In the genomic region with DNA sequence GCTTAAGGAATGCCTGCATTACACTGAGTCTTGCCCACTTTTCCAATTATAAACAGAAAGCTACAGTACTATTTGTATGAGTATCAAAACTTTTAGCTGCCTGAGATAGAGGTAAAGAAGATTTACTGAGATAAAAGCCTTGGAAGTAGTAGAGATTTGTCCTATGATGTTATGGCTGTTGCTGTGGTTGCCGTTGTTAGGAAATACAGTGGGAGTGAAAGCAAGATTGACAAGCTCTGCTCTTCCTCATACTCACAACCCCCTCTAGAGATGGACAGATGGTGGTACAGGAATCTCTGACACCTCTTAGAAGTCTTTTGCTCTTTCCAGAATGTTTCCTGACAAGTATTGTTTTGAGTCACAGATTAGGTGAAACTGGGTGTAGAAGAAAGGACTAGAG, we compare ENCODE assay signal across 16 cellular contexts.
A peak's percentile ranks its signal among the peaks of the same experiment; 100 is the strongest.
DNase-seq lines count a peak whose midpoint lies in the region; ATAC-seq, FAIRE-seq and TF ChIP-seq lines count a peak whose summit lies in the region.
"Had no signal": no experiment of that assay in that cellular context is flagged by ENCODE, and none has a peak within 500 bp of the region (broad histone marks: within the 10 kb centered on the region; RNA-seq: fewer than 3 reads in every experiment).

No MANE protein-coding gene starts in this region.

- H3K4me3 Mint-ChIP-seq in CD14-positive monocyte = no peak overlapping the region
- H3K4me3 Mint-ChIP-seq in mesothelial cell of epicardium = no peak overlapping the region
- H3K4me3 Mint-ChIP-seq: activated naive CD8-positive, alpha-beta T cell treated with anti-CD3 and anti-CD28 coated beads, Interleukin-2, amount 10 ng/mL, durations not matched to agents 7 days and 5 days; dendritic cell treated with granulocyte-macrophage colony-stimulating factor and Interleukin-4, amounts not matched to agents 40 ng/mL and 50 ng/mL, for 4 days; H9; stimulated activated memory B cell treated with anti-CD40 and anti-IgM and Interleukin-4, amounts not matched to agents 10 μg/mL and 1 μg/mL and 100 μg/mL, for 72 hours; T-cell had no signal

- no peaks in the 10 kb centered on the region for H3K9me2 ChIP-seq in HCT116 (ENCODE audit: insufficient read depth)

- TF ChIP-seq CTCF in CD14-positive monocyte (IDR thresholded peaks at IDR 0.05) (peak; percentile 36), HCT116 (IDR thresholded peaks at IDR 0.05 in 2 of 3, conservative IDR thresholded peaks at IDR 0.05 in 1 of 3; ENCODE audit: borderline replicate concordance in 1 of 3, insufficient read depth in 1 of 3, low read depth in 2 of 3, low read length in 2 of 3) (peak in 2 of 3 experiments; percentile 24 to 28; a peak in 1 of 6 replicates), foreskin keratinocyte (conservative IDR thresholded peaks at IDR 0.05) (no peak), mesothelial cell of epicardium (IDR thresholded peaks at IDR 0.05; ENCODE audit: unreplicated experiment) (no peak)

- no peak for FAIRE-seq in RCC 7860 (lab: Jason Lieb, UNC)

- H3K27ac Mint-ChIP-seq in CD14-positive monocyte = peak overlapping the region in 2 of 7 donors; percentile 14 to 73
- H3K27ac Mint-ChIP-seq in mesothelial cell of epicardium = no peak overlapping the region
- H3K27ac Mint-ChIP-seq: activated naive CD8-positive, alpha-beta T cell treated with anti-CD3 and anti-CD28 coated beads, Interleukin-2, amount 10 ng/mL, durations not matched to agents 7 days and 5 days; dendritic cell treated with granulocyte-macrophage colony-stimulating factor and Interleukin-4, amounts not matched to agents 40 ng/mL and 50 ng/mL, for 4 days; H9; stimulated activated memory B cell treated with anti-CD40 and anti-IgM and Interleukin-4, amounts not matched to agents 10 μg/mL and 1 μg/mL and 100 μg/mL, for 72 hours; T-cell had no signal

- no peak overlapping the region for H2AFZ ChIP-seq in HCT116 (ENCODE audit: low read depth, low read length, poor library complexity, severe bottlenecking)

- TF ChIP-seq POLR2A in HCT116 (IDR thresholded peaks at IDR 0.05; ENCODE audit: borderline replicate concordance, extremely low read depth, insufficient read depth, insufficient read length) = no peak

- no peaks in the 10 kb centered on the region for H3K36me3 Mint-ChIP-seq in CD14-positive monocyte
- H3K36me3 Mint-ChIP-seq in mesothelial cell of epicardium = peaks cover 2% of the 10 kb centered on the region
- H3K36me3 Mint-ChIP-seq: activated naive CD8-positive, alpha-beta T cell treated with anti-CD3 and anti-CD28 coated beads, Interleukin-2, amount 10 ng/mL, durations not matched to agents 7 days and 5 days; stimulated activated memory B cell treated with anti-CD40 and anti-IgM and Interleukin-4, amounts not matched to agents 10 μg/mL and 1 μg/mL and 100 μg/mL, for 72 hours; T-cell had no signal

- no peaks in the 10 kb centered on the region for H3K9me3 ChIP-seq in HCT116 (ENCODE audit: control insufficient read depth in 1 of 2, insufficient read depth in 1 of 2, low read depth in 1 of 2, low read length in 2 of 2)
- H3K9me3 ChIP-seq: lower lobe of right lung had no signal

- H3K79me2 ChIP-seq in HCT116 (ENCODE audit: insufficient read depth, low read length) = no peaks in the 10 kb centered on the region

- intact Hi-C loops in CD14-positive monocyte (cut with micrococcal nuclease) (loop anchor here in 1 of 2 donors (10.0 kb wide), 1 partner anchor 49 kb away; no protein-coding TSS in a partner anchor), HCT116 (cut with micrococcal nuclease) (no loop called here)

- no peak overlapping the region for H3K4me3 ChIP-seq in HCT116 (replicated peaks in 1 of 2; ENCODE audit: low read depth in 1 of 2, low read length in 2 of 2)
- H3K4me3 ChIP-seq: lower lobe of right lung had no signal

- no peaks in the 10 kb centered on the region for H3K4me1 ChIP-seq in HCT116 (ENCODE audit: control insufficient read depth in 1 of 2, insufficient read depth in 2 of 2, low read length in 2 of 2)
- H3K4me1 ChIP-seq in foreskin keratinocyte = no peaks in the 10 kb centered on the region
- H3K4me1 ChIP-seq: lower lobe of right lung had no signal

- no peaks in the 10 kb centered on the region for H3K36me3 ChIP-seq in HCT116 (ENCODE audit: control insufficient read depth in 1 of 2, insufficient read depth in 2 of 2, low read length in 2 of 2)
- H3K36me3 ChIP-seq: lower lobe of right lung had no signal

- H3K9me3 Mint-ChIP-seq in CD14-positive monocyte (no peaks in the 10 kb centered on the region), mesothelial cell of epicardium (peaks cover 37% of the 10 kb centered on the region)
- H3K9me3 Mint-ChIP-seq: activated naive CD8-positive, alpha-beta T cell treated with anti-CD3 and anti-CD28 coated beads, Interleukin-2, amount 10 ng/mL, durations not matched to agents 7 days and 5 days; dendritic cell treated with granulocyte-macrophage colony-stimulating factor and Interleukin-4, amounts not matched to agents 40 ng/mL and 50 ng/mL, for 4 days; stimulated activated memory B cell treated with anti-CD40 and anti-IgM and Interleukin-4, amounts not matched to agents 10 μg/mL and 1 μg/mL and 100 μg/mL, for 72 hours; T-cell had no signal

- H3K4me1 Mint-ChIP-seq in CD14-positive monocyte = peaks cover 2% of the 10 kb centered on the region
- no peaks in the 10 kb centered on the region for H3K4me1 Mint-ChIP-seq in mesothelial cell of epicardium
- H3K4me1 Mint-ChIP-seq: activated naive CD8-positive, alpha-beta T cell treated with anti-CD3 and anti-CD28 coated beads, Interleukin-2, amount 10 ng/mL, durations not matched to agents 7 days and 5 days; H9; stimulated activated memory B cell treated with anti-CD40 and anti-IgM and Interleukin-4, amounts not matched to agents 10 μg/mL and 1 μg/mL and 100 μg/mL, for 72 hours had no signal

- H3K27me3 Mint-ChIP-seq in CD14-positive monocyte (ENCODE audit: low read depth in 3 of 3) (no peaks in the 10 kb centered on the region), mesothelial cell of epicardium (ENCODE audit: low read depth) (no peaks in the 10 kb centered on the region)
- H3K27me3 Mint-ChIP-seq: dendritic cell treated with granulocyte-macrophage colony-stimulating factor and Interleukin-4, amounts not matched to agents 40 ng/mL and 50 ng/mL, for 4 days; stimulated activated memory B cell treated with anti-CD40 and anti-IgM and Interleukin-4, amounts not matched to agents 10 μg/mL and 1 μg/mL and 100 μg/mL, for 72 hours; T-cell had no signal

- no peak for TF ChIP-seq RAD21 in HCT116 (IDR thresholded peaks at IDR 0.05; ENCODE audit: low read depth)

- no peak overlapping the region for H3K9ac ChIP-seq in HCT116 (ENCODE audit: low read length)

- POLR2A ChIA-PET in HCT116 (lab: Charles Lee) = no interaction called here

- H4K20me1 ChIP-seq in HCT116 (ENCODE audit: insufficient read depth) = no peaks in the 10 kb centered on the region

- DNase-seq in CD14-positive monocyte (ENCODE audit: low spot score) (no peak), HCT116 (ENCODE audit: low read depth, low spot score) (no peak), RCC 7860 (ENCODE audit: low spot score) (peak; percentile 36), foreskin keratinocyte (peak in 1 of 2 donors; percentile 13), nucleus accumbens (lab: John Stamatoyannopoulos, UW) (no peak), GM19240 (ENCODE audit: insufficient read length, low spot score) (no peak), mesothelial cell of epicardium (ENCODE audit: low spot score in 2 of 2, unreplicated experiment in 2 of 2) (no peak)
- DNase-seq: activated CD8-positive, alpha-beta memory T cell treated with anti-CD3 and anti-CD28 coated beads for 24 hours; activated naive CD8-positive, alpha-beta T cell treated with anti-CD3 and anti-CD28 coated beads, Interleukin-2, amount 10 ng/mL, durations not matched to agents 7 days and 5 days; H9; lower lobe of right lung; NCI-H446; T-cell had no signal

- no TSS peak for BruUV-seq in HCT116 (replicated peaks; lab: Mats Ljungman, UMichigan)

- ATAC-seq in HCT116 (peak; percentile 58), foreskin keratinocyte (peak; percentile 67), GM18511 (IDR thresholded peaks at IDR 0.05; ENCODE audit: unreplicated experiment) (no peak)
- ATAC-seq: lower lobe of right lung; stimulated activated memory B cell treated with anti-CD40 and anti-IgM and Interleukin-4, amounts not matched to agents 10 μg/mL and 1 μg/mL and 100 μg/mL, for 72 hours had no signal

- H3K4me2 ChIP-seq in HCT116 (ENCODE audit: low read length) = no peak overlapping the region

- RAD21 ChIA-PET in HCT116 (lab: Charles Lee; ENCODE audit: low non-redundant PET in 1 of 2, low total read pairs in 2 of 2, uncharacterized antibody in 2 of 2, unreplicated experiment in 2 of 2) = no interaction called here

- H3K27ac ChIP-seq in HCT116 (ENCODE audit: low read depth, low read length) (no peak overlapping the region), foreskin keratinocyte (no peak overlapping the region)
- H3K27ac ChIP-seq: lower lobe of right lung had no signal

- CTCF ChIA-PET in HCT116 (lab: Charles Lee) = interaction anchor here (0.9 to 1.9 kb wide), 4 partner anchors 11 to 54 kb away, joined by 3 to 10 read pairs (median 7); no protein-coding TSS in a partner anchor

- H3K27me3 ChIP-seq in HCT116 (ENCODE audit: insufficient read depth, low read length) (peaks cover 20% of the 10 kb centered on the region), foreskin keratinocyte (no peaks in the 10 kb centered on the region)

TF ChIP-seq in HCT116, 20 proteins besides CTCF, POLR2A, EP300 and RAD21 (continues in another document):
- TF ChIP-seq POLR2AphosphoS5 (IDR thresholded peaks at IDR 0.05; ENCODE audit: low read depth, low read length) = no peak
- TF ChIP-seq SRF (IDR thresholded peaks at IDR 0.05; ENCODE audit: low read depth) = no peak
- no peak for TF ChIP-seq TCF7L2 (IDR thresholded peaks at IDR 0.05; ENCODE audit: borderline replicate concordance, extremely low read depth, insufficient read depth, insufficient read length)
- TF ChIP-seq CEBPB (IDR thresholded peaks at IDR 0.05; ENCODE audit: low read depth) = no peak
- TF ChIP-seq ELF1 (IDR thresholded peaks at IDR 0.05; ENCODE audit: borderline replicate concordance, low read depth) = no peak
- TF ChIP-seq ZNF274 (IDR thresholded peaks at IDR 0.05; ENCODE audit: low read depth, low read length) = no peak
- TF ChIP-seq, protein P1, sequence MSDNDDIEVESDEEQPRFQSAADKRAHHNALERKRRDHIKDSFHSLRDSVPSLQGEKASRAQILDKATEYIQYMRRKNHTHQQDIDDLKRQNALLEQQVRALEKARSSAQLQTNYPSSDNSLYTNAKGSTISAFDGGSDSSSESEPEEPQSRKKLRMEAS (IDR thresholded peaks at IDR 0.05) = no peak

Comparison
In these comparisons a context has a peak if more than half of its experiments do, and no peak if none do; other contexts are left out.
1. CTCF ChIP-seq: peak in CD14-positive monocyte (single experiment) and HCT116 (2 of 3); none in foreskin keratinocyte (single experiment) and mesothelial cell of epicardium (single experiment).